Comparison of ENCODE assay signal across 21 cellular contexts in the genomic region with DNA sequence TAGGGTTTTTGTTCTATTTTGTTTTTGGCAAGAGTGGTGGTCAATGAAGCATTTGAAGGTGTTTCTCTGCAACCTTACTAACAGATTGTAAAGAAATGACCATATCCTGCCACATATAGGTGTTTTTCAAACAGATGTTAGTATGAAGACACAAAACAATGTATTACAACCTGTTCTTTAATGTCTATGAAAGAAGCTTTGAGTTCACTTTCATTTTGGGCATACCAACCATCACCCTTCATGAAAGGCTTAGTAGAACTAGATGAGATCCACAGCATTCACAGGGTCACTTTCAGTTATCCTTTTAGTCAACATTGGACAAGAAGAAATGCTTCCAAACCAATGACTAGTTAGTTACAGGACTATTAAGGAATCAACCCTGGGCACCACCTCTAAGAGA.
DNase-seq lines count a peak whose midpoint lies in the region; ATAC-seq lines count a peak whose summit lies in the region.
"Had no signal": no experiment of that assay in that cellular context is flagged by ENCODE, and none has a peak within 500 bp of the region (broad histone marks: within the 10 kb centered on the region; RNA-seq: fewer than 3 reads in every experiment).

No MANE protein-coding gene starts in this region.

- H3K4me1 Mint-ChIP-seq in activated CD4-positive, alpha-beta T cell treated with anti-CD3 and anti-CD28 coated beads for 36 hours: peaks cover 23% of the 10 kb centered on the region
- H3K4me1 Mint-ChIP-seq in activated CD4-positive, alpha-beta T cell treated with anti-CD3 and anti-CD28 coated beads, Interleukin-2, amount 10 ng/mL, durations not matched to agents 24 days and 14 days: peaks cover 20% of the 10 kb centered on the region
- peaks cover 5% of the 10 kb centered on the region for H3K4me1 Mint-ChIP-seq in activated T-helper 17 cell treated with anti-CD3 and anti-CD28 coated beads, Interleukin-2, amount 50 U/mL, for 72 hours

- ATAC-seq in activated CD4-positive, alpha-beta T cell treated with anti-CD3 and anti-CD28 coated beads for 36 hours: peak; percentile 58
- ATAC-seq in GM19463 (IDR thresholded peaks at IDR 0.05; ENCODE audit: unreplicated experiment) (peak; percentile 57), HG02973 (IDR thresholded peaks at IDR 0.05; ENCODE audit: unreplicated experiment) (peak; percentile 72)
- ATAC-seq in activated T-helper 17 cell treated with anti-CD3 and anti-CD28 coated beads, Interleukin-2, amount 50 U/mL, for 72 hours (replicated peaks): peak; percentile 35
- ATAC-seq: activated CD4-positive, CD25-positive, alpha-beta regulatory T cell treated with anti-CD3 and anti-CD28 coated beads, Interleukin-2, amount 50 U/mL, for 24 hours had no signal

- POLR2A ChIA-PET in activated CD4-positive, alpha-beta T cell treated with anti-CD3 and anti-CD28 coated beads for 36 hours (lab: Charles Lee): no interaction called here

- intact Hi-C loops in activated CD4-positive, alpha-beta T cell treated with anti-CD3 and anti-CD28 coated beads for 36 hours (cut with DNase I, micrococcal nuclease): no loop called here
- intact Hi-C loops in activated CD4-positive, alpha-beta T cell treated with anti-CD3 and anti-CD28 coated beads, Interleukin-2, amount 10 ng/mL, durations not matched to agents 24 days and 14 days (cut with micrococcal nuclease): no loop called here

- no peak for DNase-seq in activated CD4-positive, alpha-beta T cell treated with anti-CD3 and anti-CD28 coated beads for 36 hours
- no peak for DNase-seq in activated CD4-positive, alpha-beta T cell treated with anti-CD3 and anti-CD28 coated beads, Interleukin-2, amount 10 ng/mL, durations not matched to agents 24 days and 14 days
- DNase-seq in stimulated activated CD4-positive, alpha-beta T cell treated with anti-CD3 and anti-CD28 coated beads, Interleukin-4, amount 100 ng/mL, for 1 hour: no peak
- DNase-seq in SHP77 treated with DMSO at 0.1 percent for 48 hours (lab: John Stamatoyannopoulos, UW) (no peak), CD1c-positive myeloid dendritic cell (ENCODE audit: extremely low spot score) (no peak)
- DNase-seq: esophagus squamous epithelium; HFFc6; kidney glomerular epithelial cell; mammary epithelial cell; NCI-H1417 treated with DMSO at 0.1 percent for 48 hours; NCI-H526; nucleus accumbens; stimulated activated CD4-positive, alpha-beta T cell treated with anti-CD3 and anti-CD28 coated beads, Interleukin-4, amount 100 ng/mL, for 24 hours; stomach; trophoblast cell had no signal

- no peak overlapping the region for H3K27ac Mint-ChIP-seq in activated CD4-positive, alpha-beta T cell treated with anti-CD3 and anti-CD28 coated beads for 36 hours
- no peak overlapping the region for H3K27ac Mint-ChIP-seq in activated CD4-positive, alpha-beta T cell treated with anti-CD3 and anti-CD28 coated beads, Interleukin-2, amount 10 ng/mL, durations not matched to agents 24 days and 14 days
- H3K27ac Mint-ChIP-seq in activated T-helper 17 cell treated with anti-CD3 and anti-CD28 coated beads, Interleukin-2, amount 50 U/mL, for 72 hours: no peak overlapping the region
- H3K27ac Mint-ChIP-seq: activated T-helper 2 cell treated with anti-CD3 and anti-CD28 coated beads, Interferon-gamma antibody, Interleukin-2, Interleukin-4, amounts not matched to agents 10 μg/mL and 5 μg/mL and 100 μg/mL, durations not matched to agents 14 hours and 24 hours and 36 hours; brain; HFFc6 had no signal

- CTCF ChIA-PET in activated CD4-positive, alpha-beta T cell treated with anti-CD3 and anti-CD28 coated beads for 36 hours (lab: Charles Lee): interaction anchor here (0.9 kb wide), 2 partner anchors 9 to 22 kb away, joined by 3 read pairs; no protein-coding TSS in a partner anchor

- no peaks in the 10 kb centered on the region for H3K9me3 Mint-ChIP-seq in activated CD4-positive, alpha-beta T cell treated with anti-CD3 and anti-CD28 coated beads for 36 hours (ENCODE audit: low read depth)
- H3K9me3 Mint-ChIP-seq in activated CD4-positive, alpha-beta T cell treated with anti-CD3 and anti-CD28 coated beads, Interleukin-2, amount 10 ng/mL, durations not matched to agents 24 days and 14 days: no peaks in the 10 kb centered on the region
- H3K9me3 Mint-ChIP-seq in activated T-helper 17 cell treated with anti-CD3 and anti-CD28 coated beads, Interleukin-2, amount 50 U/mL, for 72 hours: no peaks in the 10 kb centered on the region
- H3K9me3 Mint-ChIP-seq: activated T-helper 2 cell treated with anti-CD3 and anti-CD28 coated beads, Interferon-gamma antibody, Interleukin-2, Interleukin-4, amounts not matched to agents 10 μg/mL and 5 μg/mL and 100 μg/mL, durations not matched to agents 14 hours and 24 hours and 36 hours; HFFc6 had no signal

- H3K27me3 Mint-ChIP-seq in activated CD4-positive, alpha-beta T cell treated with anti-CD3 and anti-CD28 coated beads for 36 hours: no peaks in the 10 kb centered on the region
- no peaks in the 10 kb centered on the region for H3K27me3 Mint-ChIP-seq in activated CD4-positive, alpha-beta T cell treated with anti-CD3 and anti-CD28 coated beads, Interleukin-2, amount 10 ng/mL, durations not matched to agents 24 days and 14 days
- H3K27me3 Mint-ChIP-seq in activated T-helper 17 cell treated with anti-CD3 and anti-CD28 coated beads, Interleukin-2, amount 50 U/mL, for 72 hours: no peaks in the 10 kb centered on the region
- H3K27me3 Mint-ChIP-seq: brain had no signal

- peaks cover 2% of the 10 kb centered on the region for H3K36me3 Mint-ChIP-seq in activated CD4-positive, alpha-beta T cell treated with anti-CD3 and anti-CD28 coated beads for 36 hours (ENCODE audit: low read depth)
- no peaks in the 10 kb centered on the region for H3K36me3 Mint-ChIP-seq in activated CD4-positive, alpha-beta T cell treated with anti-CD3 and anti-CD28 coated beads, Interleukin-2, amount 10 ng/mL, durations not matched to agents 24 days and 14 days (ENCODE audit: low read depth)
- H3K36me3 Mint-ChIP-seq in activated T-helper 17 cell treated with anti-CD3 and anti-CD28 coated beads, Interleukin-2, amount 50 U/mL, for 72 hours (ENCODE audit: low read depth): peaks cover 3% of the 10 kb centered on the region

- H3K4me3 Mint-ChIP-seq in activated CD4-positive, alpha-beta T cell treated with anti-CD3 and anti-CD28 coated beads for 36 hours: no peak overlapping the region
- H3K4me3 Mint-ChIP-seq in activated CD4-positive, alpha-beta T cell treated with anti-CD3 and anti-CD28 coated beads, Interleukin-2, amount 10 ng/mL, durations not matched to agents 24 days and 14 days: no peak overlapping the region
- no peak overlapping the region for H3K4me3 Mint-ChIP-seq in activated T-helper 17 cell treated with anti-CD3 and anti-CD28 coated beads, Interleukin-2, amount 50 U/mL, for 72 hours
- H3K4me3 Mint-ChIP-seq: brain, HFFc6 had no signal
